In the genomic region with DNA sequence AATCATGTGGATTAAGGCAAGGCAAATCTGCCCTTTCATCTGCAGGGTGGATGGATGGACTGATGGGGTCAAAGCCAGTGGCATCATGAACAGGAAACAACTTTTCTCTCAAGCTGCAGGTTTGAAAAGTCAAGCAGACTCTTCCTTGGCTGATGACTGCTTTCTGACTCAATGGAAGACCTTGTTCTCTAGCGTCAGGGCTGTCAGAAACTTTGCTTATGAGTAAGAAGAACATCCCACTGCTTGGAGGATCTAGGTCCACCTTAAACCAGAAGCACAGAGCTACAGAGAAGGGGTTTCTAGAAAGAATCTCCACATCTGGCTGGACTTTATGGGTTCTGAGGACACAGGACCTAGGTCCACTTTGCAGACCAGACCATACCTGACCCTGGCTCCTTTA, we compare ENCODE assay signal across 16 cellular contexts. TPM values are rescaled to one million over a fixed set of nuclear protein-coding genes. Genes with fewer than 3 reads are reported as not detected.
DNase-seq lines count a peak whose midpoint lies in the region; ATAC-seq and TF ChIP-seq lines count a peak whose summit lies in the region.
"Had no signal": no experiment of that assay in that cellular context is flagged by ENCODE, and none has a peak within 500 bp of the region (broad histone marks: within the 10 kb centered on the region; RNA-seq: fewer than 3 reads in every experiment).

No MANE protein-coding gene starts in this region.

- H3K27ac ChIP-seq in coronary artery, result no peak overlapping the region
- H3K27ac ChIP-seq: A549 had no signal

- no peak overlapping the region for H3K4me3 Mint-ChIP-seq in activated naive CD8-positive, alpha-beta T cell treated with anti-CD3 and anti-CD28 coated beads, Interleukin-2, amount 50 U/mL, for 24 hours
- H3K4me3 Mint-ChIP-seq in activated naive CD8-positive, alpha-beta T cell treated with anti-CD3 and anti-CD28 coated beads for 36 hours, result no peak overlapping the region
- no peak overlapping the region for H3K4me3 Mint-ChIP-seq in stimulated activated naive CD8-positive, alpha-beta T cell treated with anti-CD3 and anti-CD28 coated beads, Interleukin-15, amount 100 ng/mL, for 72 hours
- H3K4me3 Mint-ChIP-seq: CD8-positive, alpha-beta memory T cell had no signal

- no peaks in the 10 kb centered on the region for H3K4me1 ChIP-seq in BE2C
- H3K4me1 ChIP-seq: Caco-2, HAP-1 had no signal

- no peaks in the 10 kb centered on the region for H3K36me3 Mint-ChIP-seq in activated naive CD8-positive, alpha-beta T cell treated with anti-CD3 and anti-CD28 coated beads, Interleukin-2, amount 50 U/mL, for 24 hours (ENCODE audit: low read depth)
- no peaks in the 10 kb centered on the region for H3K36me3 Mint-ChIP-seq in activated naive CD8-positive, alpha-beta T cell treated with anti-CD3 and anti-CD28 coated beads for 36 hours
- H3K36me3 Mint-ChIP-seq: CD8-positive, alpha-beta memory T cell had no signal

- H3K4me3 ChIP-seq in coronary artery (no peak overlapping the region), BE2C (ENCODE audit: low read depth, low read length) (no peak overlapping the region)
- H3K4me3 ChIP-seq: A549, HAP-1 had no signal

- H3K27me3 ChIP-seq in BE2C, result no peaks in the 10 kb centered on the region

- H3K9me3 Mint-ChIP-seq in activated naive CD8-positive, alpha-beta T cell treated with anti-CD3 and anti-CD28 coated beads, Interleukin-2, amount 50 U/mL, for 24 hours, result no peaks in the 10 kb centered on the region
- H3K9me3 Mint-ChIP-seq in activated naive CD8-positive, alpha-beta T cell treated with anti-CD3 and anti-CD28 coated beads for 36 hours, result no peaks in the 10 kb centered on the region
- H3K9me3 Mint-ChIP-seq in stimulated activated naive CD8-positive, alpha-beta T cell treated with anti-CD3 and anti-CD28 coated beads, Interleukin-15, amount 100 ng/mL, for 72 hours, result no peaks in the 10 kb centered on the region
- H3K9me3 Mint-ChIP-seq: CD8-positive, alpha-beta memory T cell had no signal

- H3K4me1 Mint-ChIP-seq in activated naive CD8-positive, alpha-beta T cell treated with anti-CD3 and anti-CD28 coated beads, Interleukin-2, amount 50 U/mL, for 24 hours, result peaks cover 40% of the 10 kb centered on the region
- H3K4me1 Mint-ChIP-seq in activated naive CD8-positive, alpha-beta T cell treated with anti-CD3 and anti-CD28 coated beads for 36 hours, result peaks cover 19% of the 10 kb centered on the region
- H3K4me1 Mint-ChIP-seq in stimulated activated naive CD8-positive, alpha-beta T cell treated with anti-CD3 and anti-CD28 coated beads, Interleukin-15, amount 100 ng/mL, for 72 hours, result peaks cover 41% of the 10 kb centered on the region

- ATAC-seq in activated naive CD8-positive, alpha-beta T cell treated with anti-CD3 and anti-CD28 coated beads, Interleukin-2, amount 50 U/mL, for 24 hours, result peak; percentile 48
- ATAC-seq in stimulated activated naive CD8-positive, alpha-beta T cell treated with anti-CD3 and anti-CD28 coated beads, Interleukin-15, amount 100 ng/mL, for 72 hours, result peak; percentile 30
- ATAC-seq: A549 had no signal

- H3K27ac Mint-ChIP-seq in activated naive CD8-positive, alpha-beta T cell treated with anti-CD3 and anti-CD28 coated beads, Interleukin-2, amount 50 U/mL, for 24 hours, result no peak overlapping the region
- no peak overlapping the region for H3K27ac Mint-ChIP-seq in activated naive CD8-positive, alpha-beta T cell treated with anti-CD3 and anti-CD28 coated beads for 36 hours
- H3K27ac Mint-ChIP-seq in stimulated activated naive CD8-positive, alpha-beta T cell treated with anti-CD3 and anti-CD28 coated beads, Interleukin-15, amount 100 ng/mL, for 72 hours, result no peak overlapping the region
- H3K27ac Mint-ChIP-seq: CD8-positive, alpha-beta memory T cell had no signal

- no peaks in the 10 kb centered on the region for H3K9me3 ChIP-seq in BE2C
- H3K9me3 ChIP-seq: A549, Caco-2, HAP-1 had no signal

- H3K36me3 ChIP-seq in BE2C, result no peaks in the 10 kb centered on the region
- H3K36me3 ChIP-seq: HAP-1 had no signal

- DNase-seq in activated naive CD8-positive, alpha-beta T cell treated with anti-CD3 and anti-CD28 coated beads, Interleukin-2, amount 50 U/mL, for 24 hours, result no peak
- DNase-seq in activated naive CD8-positive, alpha-beta T cell treated with anti-CD3 and anti-CD28 coated beads for 36 hours, result no peak
- DNase-seq in RKO (ENCODE audit: low spot score) (peak; percentile 6), coronary artery (ENCODE audit: low spot score) (peak; percentile 31), BE2C (no peak)
- DNase-seq in stimulated activated naive CD8-positive, alpha-beta T cell treated with anti-CD3 and anti-CD28 coated beads, Interleukin-15, amount 100 ng/mL, for 72 hours, result no peak
- DNase-seq in stimulated activated CD4-positive, alpha-beta T cell treated with anti-CD3 and anti-CD28 coated beads, Interleukin-2, amount 100 ng/mL, for 24 hours, result no peak
- DNase-seq: Caco-2; CD8-positive, alpha-beta memory T cell; DND-41; GF-D8 had no signal

- H3K27me3 Mint-ChIP-seq in activated naive CD8-positive, alpha-beta T cell treated with anti-CD3 and anti-CD28 coated beads, Interleukin-2, amount 50 U/mL, for 24 hours, result peaks cover 2% of the 10 kb centered on the region
- peaks cover 3% of the 10 kb centered on the region for H3K27me3 Mint-ChIP-seq in activated naive CD8-positive, alpha-beta T cell treated with anti-CD3 and anti-CD28 coated beads for 36 hours
- no peaks in the 10 kb centered on the region for H3K27me3 Mint-ChIP-seq in stimulated activated naive CD8-positive, alpha-beta T cell treated with anti-CD3 and anti-CD28 coated beads, Interleukin-15, amount 100 ng/mL, for 72 hours

- no peak for TF ChIP-seq CTCF in coronary artery (IDR thresholded peaks at IDR 0.05)
- no peak for TF ChIP-seq CTCF in BE2C (IDR thresholded peaks at IDR 0.05; ENCODE audit: low read depth, low read length)

RNA-seq across cellular contexts. Expression of a gene that starts 36.3 kb away (rescaled TPM):
- not detected for total RNA-seq in activated naive CD8-positive, alpha-beta T cell treated with anti-CD3 and anti-CD28 coated beads for 36 hours
- not detected for polyA plus RNA-seq in BE2C (2012; ENCODE audit: insufficient read depth, insufficient read length, low read depth)
- total RNA-seq: Caco-2; CD8-positive, alpha-beta memory T cell; H1 had no signal
- polyA plus RNA-seq: A549; AG04450; BJ; CD8-positive, alpha-beta memory T cell; H1 had no signal

Comparison
In these comparisons a context has a peak if more than half of its experiments do, and no peak if none do; other contexts are left out.
1. DNase-seq: peak in RKO (single experiment) and coronary artery (single experiment); none in activated naive CD8-positive, alpha-beta T cell treated with anti-CD3 and anti-CD28 coated beads, Interleukin-2, amount 50 U/mL, for 24 hours (single experiment), activated naive CD8-positive, alpha-beta T cell treated with anti-CD3 and anti-CD28 coated beads for 36 hours (single experiment), stimulated activated naive CD8-positive, alpha-beta T cell treated with anti-CD3 and anti-CD28 coated beads, Interleukin-15, amount 100 ng/mL, for 72 hours (0 of 2), stimulated activated CD4-positive, alpha-beta T cell treated with anti-CD3 and anti-CD28 coated beads, Interleukin-2, amount 100 ng/mL, for 24 hours (0 of 2) and BE2C (single experiment).